Comparison of ENCODE assay signal across 9 cellular contexts in the genomic region with DNA sequence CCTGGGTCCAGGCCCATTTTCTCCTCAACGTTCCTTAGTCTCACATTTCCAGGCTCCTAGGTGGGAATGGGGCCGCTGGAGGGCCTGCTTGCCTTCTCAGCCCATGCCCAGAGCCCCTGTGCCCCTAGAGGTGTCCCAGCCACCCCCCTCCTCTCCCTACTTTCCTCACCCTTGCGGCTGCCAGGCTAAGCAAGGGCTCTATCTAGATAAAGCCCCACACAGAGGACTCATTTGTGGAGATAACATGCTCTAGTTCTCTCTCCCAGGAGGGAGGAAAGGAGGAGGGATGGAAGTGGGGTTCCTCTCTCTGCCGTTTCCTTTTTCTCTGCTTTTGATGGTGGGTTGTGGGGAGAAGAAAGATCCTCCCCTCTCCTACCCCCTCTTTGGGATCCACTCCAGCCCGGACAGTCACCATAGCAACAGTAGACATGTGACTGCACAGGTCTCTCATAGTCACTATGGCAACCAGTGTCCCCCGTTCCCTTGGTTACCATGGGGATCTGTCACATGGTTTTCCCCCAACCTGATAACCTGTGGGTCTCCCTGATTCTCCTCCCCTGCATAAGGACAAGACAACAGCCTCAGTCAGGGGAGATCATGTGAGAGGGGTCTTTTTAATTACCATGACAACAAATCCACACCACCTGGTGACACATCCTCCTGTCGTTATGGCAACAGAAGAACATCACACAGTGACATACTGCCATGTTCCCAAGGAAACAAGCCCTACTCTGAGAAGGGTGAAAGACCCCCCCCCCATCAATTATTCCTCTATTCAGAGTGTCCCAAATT. TPM values are rescaled to one million over a fixed set of nuclear protein-coding genes. Genes with fewer than 3 reads are reported as not detected.
DNase-seq lines count a peak whose midpoint lies in the region; TF ChIP-seq lines count a peak whose summit lies in the region.
"Had no signal": no experiment of that assay in that cellular context is flagged by ENCODE, and none has a peak within 500 bp of the region (broad histone marks: within the 10 kb centered on the region; RNA-seq: fewer than 3 reads in every experiment).

No MANE protein-coding gene starts in this region.

- no peak overlapping the region for H3K4me3 ChIP-seq in lower leg skin (ENCODE audit: low read depth, poor library complexity, severe bottlenecking)

- no peak for TF ChIP-seq POLR2A in lower leg skin (IDR thresholded peaks at IDR 0.05)

- intact Hi-C loops in lower leg skin (cut with DNase I; ENCODE audit: low total_unique reads) = no loop called here

- 28 to 30% methylated on average over 7 of the region's 7 CpGs for WGBS in lower leg skin, 2 donors

- no peak for TF ChIP-seq CTCF in lower leg skin (IDR thresholded peaks at IDR 0.05)

- peak; percentile 39 for DNase-seq in HT-29 (ENCODE audit: low spot score)
- DNase-seq in NCI-H524 (lab: John Stamatoyannopoulos, UW) = peak; percentile 96 to 98
- peak; percentile 16 for DNase-seq in dermis blood vessel endothelial cell
- DNase-seq in pons (ENCODE audit: low spot score) = peak; percentile 45
- no peak for DNase-seq in lower leg skin (ENCODE audit: low spot score in 2 of 2)
- no peak for DNase-seq in GOT3 (lab: John Stamatoyannopoulos, UW)
- no peak for DNase-seq in islet precursor cell
- DNase-seq: activated naive CD4-positive, alpha-beta T cell; SHP77 treated with DMSO at 0.1 percent for 48 hours had no signal

RNA-seq across cellular contexts. Expression of a gene that starts 5.2 kb away (rescaled TPM):
- total RNA-seq in HT-29 (2014; rRNA removed; shearing (Covaris generic)) = 0.05 and 0.57 TPM in 2 replicates
- total RNA-seq in dermis blood vessel endothelial cell (not detected in 2 replicates), lower leg skin (1 to 10 TPM; 1.3 to 3.1 (median 1.8) TPM)

RNA-seq across cellular contexts. Expression of a gene that starts 18.8 kb away (rescaled TPM):
- total RNA-seq in HT-29 (2014; rRNA removed; shearing (Covaris generic)) = 37.5 and 44.9 TPM in 2 replicates
- total RNA-seq in dermis blood vessel endothelial cell (36.8 and 43.6 TPM in 2 replicates), lower leg skin (10 to 100 TPM; 27.6 to 56.0 (median 40.6) TPM)

RNA-seq across cellular contexts. Expression of a gene that starts 33.2 kb away (rescaled TPM):
- total RNA-seq in HT-29 (2014; rRNA removed; shearing (Covaris generic)) = 25.6 and 25.8 TPM in 2 replicates
- total RNA-seq in dermis blood vessel endothelial cell (under 0.01 TPM in 1 of 2 replicates, not detected in the other), lower leg skin (100 to 1,000 TPM in 3 of 4 donors, 10 to 100 TPM in 1; 99.2 to 174 (median 115) TPM)

RNA-seq across cellular contexts. Expression of a gene that starts 57.5 kb away (rescaled TPM):
- total RNA-seq in HT-29 (2014; rRNA removed; shearing (Covaris generic)) = not detected in 2 replicates
- total RNA-seq in dermis blood vessel endothelial cell (0.34 and 0.42 TPM in 2 replicates), lower leg skin (1 to 10 TPM in 1 of 4 donors, under 1 TPM in 3; 0.38 to 2.3 (median 0.54) TPM)

Comparison
In these comparisons a context has a peak if more than half of its experiments do, and no peak if none do; other contexts are left out.
1. DNase-seq: peak in HT-29 (single experiment), NCI-H524 (2 of 2), dermis blood vessel endothelial cell (single experiment) and pons (single experiment); none in lower leg skin (0 of 2), GOT3 (single experiment) and islet precursor cell (single experiment).
2. RNA of a gene that starts 33.2 kb away (total RNA-seq): 99.2 to 174 TPM in lower leg skin and 25.6 to 25.8 TPM in HT-29; under 0.01 TPM in dermis blood vessel endothelial cell; every median in the first group is over 10 times any median in the second.